In the genomic region with DNA sequence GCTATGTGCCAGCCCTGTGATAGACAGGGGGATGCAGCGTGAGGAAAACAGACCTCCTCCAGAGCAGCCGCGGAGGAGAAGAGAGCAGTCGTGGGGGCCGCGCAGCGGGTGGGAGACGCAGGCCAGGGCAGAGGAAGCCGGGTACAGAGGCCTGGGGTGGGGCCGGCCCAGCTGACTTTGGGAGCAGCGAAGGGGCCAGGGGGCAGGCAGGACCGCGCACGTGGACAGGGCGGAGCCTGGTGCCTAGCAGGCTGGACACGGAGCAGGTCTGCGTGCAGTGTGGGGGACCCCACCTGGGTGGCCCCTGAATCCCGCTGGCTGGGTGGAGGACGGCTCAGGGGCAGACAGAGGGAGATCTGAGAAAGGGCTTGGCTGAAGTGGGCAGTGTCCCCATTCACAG, we compare ENCODE assay signal across 19 cellular contexts. TPM values are rescaled to one million over a fixed set of nuclear protein-coding genes. Genes with fewer than 3 reads are reported as not detected.
DNase-seq lines count a peak whose midpoint lies in the region; ATAC-seq and TF ChIP-seq lines count a peak whose summit lies in the region.
"Had no signal": no experiment of that assay in that cellular context is flagged by ENCODE, and none has a peak within 500 bp of the region (broad histone marks: within the 10 kb centered on the region; RNA-seq: fewer than 3 reads in every experiment).

No MANE protein-coding gene starts in this region.

- no peaks in the 10 kb centered on the region for H3K79me2 ChIP-seq in SK-N-SH (ENCODE audit: insufficient read depth)

- H3K4me2 ChIP-seq in BLaER1 (peak overlapping the region; percentile 98), SK-N-SH (no peak overlapping the region)

- no peaks in the 10 kb centered on the region for H3K9me3 Mint-ChIP-seq in natural killer cell
- H3K9me3 Mint-ChIP-seq: CD8-positive, alpha-beta T cell had no signal

- TF ChIP-seq EP300 in SK-N-SH (IDR thresholded peaks at IDR 0.05; ENCODE audit: borderline replicate concordance in 1 of 2, low read depth in 1 of 2, low read length in 1 of 2) = no peak

- H3K27me3 ChIP-seq in BLaER1 (no peaks in the 10 kb centered on the region), right atrium auricular region (no peaks in the 10 kb centered on the region), SK-N-SH (ENCODE audit: insufficient read depth) (no peaks in the 10 kb centered on the region)
- H3K27me3 ChIP-seq: Peyer's patch had no signal

- H3K27me3 Mint-ChIP-seq in natural killer cell (ENCODE audit: low read depth in 2 of 2) = no peaks in the 10 kb centered on the region

- H3K27ac ChIP-seq in BLaER1 (peak overlapping the region; percentile 80), right atrium auricular region (peak overlapping the region; percentile 71 to 81), SK-N-SH (ENCODE audit: low read depth in 2 of 2, low read length in 1 of 2) (no peak overlapping the region)
- H3K27ac ChIP-seq: Peyer's patch had no signal

- 97% methylated on average over 16 of the region's 19 CpGs for WGBS in SK-N-SH (ENCODE audit: low lambda C conversion rate)

- no peaks in the 10 kb centered on the region for H3K36me3 Mint-ChIP-seq in natural killer cell
- H3K36me3 Mint-ChIP-seq: CD8-positive, alpha-beta T cell had no signal

- H3K4me3 ChIP-seq in BLaER1 (peak overlapping the region; percentile 41), right atrium auricular region (no peak overlapping the region), SK-N-SH (ENCODE audit: low read depth in 2 of 2, low read length in 1 of 2) (no peak overlapping the region)
- H3K4me3 ChIP-seq: Peyer's patch had no signal

- peak; percentile 60 for DNase-seq in OCI-M1 (lab: John Stamatoyannopoulos, UW)
- DNase-seq in right atrium auricular region (ENCODE audit: low spot score) = no peak
- DNase-seq in natural killer cell = no peak
- DNase-seq in DMS53 treated with DMSO at 0.1 percent for 48 hours (lab: John Stamatoyannopoulos, UW; ENCODE audit: unreplicated experiment) = no peak
- DNase-seq in SK-N-SH = no peak
- DNase-seq: ACHN; CD8-positive, alpha-beta T cell; DMS 273 treated with DMSO at 0.1 percent for 48 hours; EL; NCI-H1417; NCI-H1930; NCI-H2171; NCI-H446 treated with DMSO at 0.1 percent for 48 hours; NCI-H748 treated with DMSO at 0.1 percent for 48 hours; Peyer's patch; SHP77 treated with DMSO at 0.1 percent for 48 hours had no signal

- H3K9me3 ChIP-seq in BLaER1 = no peaks in the 10 kb centered on the region
- H3K9me3 ChIP-seq in right atrium auricular region = no peaks in the 10 kb centered on the region
- no peaks in the 10 kb centered on the region for H3K9me3 ChIP-seq in SK-N-SH
- H3K9me3 ChIP-seq: Peyer's patch had no signal

- peak overlapping the region; percentile 82 to 90 for H3K27ac Mint-ChIP-seq in natural killer cell
- H3K27ac Mint-ChIP-seq: CD8-positive, alpha-beta T cell had no signal

- H4K20me1 ChIP-seq in BLaER1 = peaks cover 65% of the 10 kb centered on the region
- H4K20me1 ChIP-seq in SK-N-SH (ENCODE audit: insufficient read depth) = 0 out of 2 replicates have a peak, but pooled peaks cover 2% of the 10 kb centered on the region

- TF ChIP-seq CTCF in right atrium auricular region (IDR thresholded peaks at IDR 0.05) = no peak
- no peak for TF ChIP-seq CTCF in natural killer cell (IDR thresholded peaks at IDR 0.05)
- no peak for TF ChIP-seq CTCF in SK-N-SH (IDR thresholded peaks at IDR 0.05)

- H2AFZ ChIP-seq in SK-N-SH (ENCODE audit: low read depth) = no peak overlapping the region

- H3K36me3 ChIP-seq in BLaER1 (peaks cover 12% of the 10 kb centered on the region; the same call in 1 of the 2 replicates), right atrium auricular region (no peaks in the 10 kb centered on the region), SK-N-SH (replicated peaks in 1 of 2; ENCODE audit: control insufficient read depth in 1 of 2, insufficient read depth in 2 of 2, low read length in 1 of 2) (no peaks in the 10 kb centered on the region)
- H3K36me3 ChIP-seq: Peyer's patch had no signal

- CTCF ChIA-PET in SK-N-SH (lab: Yijun Ruan, JAX) = no interaction called here

- peak overlapping the region; percentile 82 for H3K4me3 Mint-ChIP-seq in natural killer cell
- H3K4me3 Mint-ChIP-seq: CD8-positive, alpha-beta T cell had no signal

- intact Hi-C loops in natural killer cell (cut with micrococcal nuclease) = no loop called here

- H3K9me2 ChIP-seq in SK-N-SH = no peaks in the 10 kb centered on the region

- ATAC-seq in natural killer cell = peak in 1 of 3 donors; percentile 4
- ATAC-seq in HG03280 (IDR thresholded peaks at IDR 0.05; ENCODE audit: unreplicated experiment) = no peak
- ATAC-seq in HG03342 (IDR thresholded peaks at IDR 0.05; ENCODE audit: unreplicated experiment) = no peak
- ATAC-seq: CD8-positive, alpha-beta T cell had no signal

- peak overlapping the region; percentile 73 for H3K9ac ChIP-seq in BLaER1
- H3K9ac ChIP-seq in SK-N-SH = no peak overlapping the region

- H3K4me1 Mint-ChIP-seq in natural killer cell = peaks cover 34 to 71% of the 10 kb centered on the region in 2 donors

- no peak for TF ChIP-seq RAD21 in SK-N-SH (IDR thresholded peaks at IDR 0.05; ENCODE audit: low read length)

- H3F3A ChIP-seq in SK-N-SH (replicated peaks; ENCODE audit: insufficient read depth) = no peaks in the 10 kb centered on the region

- POLR2A ChIA-PET in SK-N-SH (lab: Yijun Ruan, JAX) = no interaction called here

- H3K4me1 ChIP-seq in BLaER1 (peaks cover 68% of the 10 kb centered on the region), right atrium auricular region (peaks cover 0 to 32% of the 10 kb centered on the region in 2 donors), SK-N-SH (ENCODE audit: control insufficient read depth in 1 of 2, insufficient read depth in 2 of 2, low read depth in 1 of 2, low read length in 1 of 2) (peaks cover 0 to 11% of the 10 kb centered on the region in 2 experiments; a peak in 1 of 4 replicates)

TF ChIP-seq in SK-N-SH, 30 proteins besides CTCF, POLR2A, EP300 and RAD21:
- TF ChIP-seq, protein P1, sequence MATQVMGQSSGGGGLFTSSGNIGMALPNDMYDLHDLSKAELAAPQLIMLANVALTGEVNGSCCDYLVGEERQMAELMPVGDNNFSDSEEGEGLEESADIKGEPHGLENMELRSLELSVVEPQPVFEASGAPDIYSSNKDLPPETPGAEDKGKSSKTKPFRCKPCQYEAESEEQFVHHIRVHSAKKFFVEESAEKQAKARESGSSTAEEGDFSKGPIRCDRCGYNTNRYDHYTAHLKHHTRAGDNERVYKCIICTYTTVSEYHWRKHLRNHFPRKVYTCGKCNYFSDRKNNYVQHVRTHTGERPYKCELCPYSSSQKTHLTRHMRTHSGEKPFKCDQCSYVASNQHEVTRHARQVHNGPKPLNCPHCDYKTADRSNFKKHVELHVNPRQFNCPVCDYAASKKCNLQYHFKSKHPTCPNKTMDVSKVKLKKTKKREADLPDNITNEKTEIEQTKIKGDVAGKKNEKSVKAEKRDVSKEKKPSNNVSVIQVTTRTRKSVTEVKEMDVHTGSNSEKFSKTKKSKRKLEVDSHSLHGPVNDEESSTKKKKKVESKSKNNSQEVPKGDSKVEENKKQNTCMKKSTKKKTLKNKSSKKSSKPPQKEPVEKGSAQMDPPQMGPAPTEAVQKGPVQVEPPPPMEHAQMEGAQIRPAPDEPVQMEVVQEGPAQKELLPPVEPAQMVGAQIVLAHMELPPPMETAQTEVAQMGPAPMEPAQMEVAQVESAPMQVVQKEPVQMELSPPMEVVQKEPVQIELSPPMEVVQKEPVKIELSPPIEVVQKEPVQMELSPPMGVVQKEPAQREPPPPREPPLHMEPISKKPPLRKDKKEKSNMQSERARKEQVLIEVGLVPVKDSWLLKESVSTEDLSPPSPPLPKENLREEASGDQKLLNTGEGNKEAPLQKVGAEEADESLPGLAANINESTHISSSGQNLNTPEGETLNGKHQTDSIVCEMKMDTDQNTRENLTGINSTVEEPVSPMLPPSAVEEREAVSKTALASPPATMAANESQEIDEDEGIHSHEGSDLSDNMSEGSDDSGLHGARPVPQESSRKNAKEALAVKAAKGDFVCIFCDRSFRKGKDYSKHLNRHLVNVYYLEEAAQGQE (IDR thresholded peaks at IDR 0.05; ENCODE audit: low read depth, low read length) = no peak
- TF ChIP-seq MXI1 (IDR thresholded peaks at IDR 0.05; ENCODE audit: low read depth, low read length) = no peak
- TF ChIP-seq, protein P2, sequence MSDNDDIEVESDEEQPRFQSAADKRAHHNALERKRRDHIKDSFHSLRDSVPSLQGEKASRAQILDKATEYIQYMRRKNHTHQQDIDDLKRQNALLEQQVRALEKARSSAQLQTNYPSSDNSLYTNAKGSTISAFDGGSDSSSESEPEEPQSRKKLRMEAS (IDR thresholded peaks at IDR 0.05; ENCODE audit: low read depth) = no peak
- no peak for TF ChIP-seq SIN3A (IDR thresholded peaks at IDR 0.05; ENCODE audit: borderline replicate concordance, low read depth, low read length)
- TF ChIP-seq, protein P3, sequence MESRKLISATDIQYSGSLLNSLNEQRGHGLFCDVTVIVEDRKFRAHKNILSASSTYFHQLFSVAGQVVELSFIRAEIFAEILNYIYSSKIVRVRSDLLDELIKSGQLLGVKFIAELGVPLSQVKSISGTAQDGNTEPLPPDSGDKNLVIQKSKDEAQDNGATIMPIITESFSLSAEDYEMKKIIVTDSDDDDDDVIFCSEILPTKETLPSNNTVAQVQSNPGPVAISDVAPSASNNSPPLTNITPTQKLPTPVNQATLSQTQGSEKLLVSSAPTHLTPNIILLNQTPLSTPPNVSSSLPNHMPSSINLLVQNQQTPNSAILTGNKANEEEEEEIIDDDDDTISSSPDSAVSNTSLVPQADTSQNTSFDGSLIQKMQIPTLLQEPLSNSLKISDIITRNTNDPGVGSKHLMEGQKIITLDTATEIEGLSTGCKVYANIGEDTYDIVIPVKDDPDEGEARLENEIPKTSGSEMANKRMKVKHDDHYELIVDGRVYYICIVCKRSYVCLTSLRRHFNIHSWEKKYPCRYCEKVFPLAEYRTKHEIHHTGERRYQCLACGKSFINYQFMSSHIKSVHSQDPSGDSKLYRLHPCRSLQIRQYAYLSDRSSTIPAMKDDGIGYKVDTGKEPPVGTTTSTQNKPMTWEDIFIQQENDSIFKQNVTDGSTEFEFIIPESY (IDR thresholded peaks at IDR 0.05; ENCODE audit: borderline replicate concordance, low read depth) = no peak
- TF ChIP-seq JUND (IDR thresholded peaks at IDR 0.05) = no peak
- TF ChIP-seq POLR2AphosphoS5 (IDR thresholded peaks at IDR 0.05; ENCODE audit: low read depth, low read length) = no peak

RNA-seq across cellular contexts. Expression of a gene that starts 46.2 kb away (rescaled TPM):
- total RNA-seq in right atrium auricular region (1 to 10 TPM; 1.7 to 2.4 TPM), natural killer cell (10 to 100 TPM; 56.3 to 71.0 (median 64.6) TPM)
- polyA plus RNA-seq in SK-N-SH (2012; rRNA removed) = 0.54 and 1.2 TPM in 2 replicates
- 0.54 and 1.0 TPM in 2 replicates for polyA plus RNA-seq in SK-N-SH (2012; cell fraction: cytosol; rRNA removed)
- polyA plus RNA-seq in SK-N-SH (2012; cell fraction: nucleus; rRNA removed) = 3.8 and 5.6 TPM in 2 replicates

Comparison
In these comparisons a context has a peak if more than half of its experiments do, and no peak if none do; other contexts are left out.
1. H3K27ac ChIP-seq: peak in BLaER1 (single experiment) and right atrium auricular region (2 of 2); none in SK-N-SH (0 of 2).
2. RNA of a gene that starts 46.2 kb away (total RNA-seq): 56.3 to 71.0 TPM in natural killer cell; 1.7 to 2.4 TPM in right atrium auricular region; every median in the first group is over 10 times any median in the second.